8 cellular contexts compared by ENCODE assay signal in the genomic region with DNA sequence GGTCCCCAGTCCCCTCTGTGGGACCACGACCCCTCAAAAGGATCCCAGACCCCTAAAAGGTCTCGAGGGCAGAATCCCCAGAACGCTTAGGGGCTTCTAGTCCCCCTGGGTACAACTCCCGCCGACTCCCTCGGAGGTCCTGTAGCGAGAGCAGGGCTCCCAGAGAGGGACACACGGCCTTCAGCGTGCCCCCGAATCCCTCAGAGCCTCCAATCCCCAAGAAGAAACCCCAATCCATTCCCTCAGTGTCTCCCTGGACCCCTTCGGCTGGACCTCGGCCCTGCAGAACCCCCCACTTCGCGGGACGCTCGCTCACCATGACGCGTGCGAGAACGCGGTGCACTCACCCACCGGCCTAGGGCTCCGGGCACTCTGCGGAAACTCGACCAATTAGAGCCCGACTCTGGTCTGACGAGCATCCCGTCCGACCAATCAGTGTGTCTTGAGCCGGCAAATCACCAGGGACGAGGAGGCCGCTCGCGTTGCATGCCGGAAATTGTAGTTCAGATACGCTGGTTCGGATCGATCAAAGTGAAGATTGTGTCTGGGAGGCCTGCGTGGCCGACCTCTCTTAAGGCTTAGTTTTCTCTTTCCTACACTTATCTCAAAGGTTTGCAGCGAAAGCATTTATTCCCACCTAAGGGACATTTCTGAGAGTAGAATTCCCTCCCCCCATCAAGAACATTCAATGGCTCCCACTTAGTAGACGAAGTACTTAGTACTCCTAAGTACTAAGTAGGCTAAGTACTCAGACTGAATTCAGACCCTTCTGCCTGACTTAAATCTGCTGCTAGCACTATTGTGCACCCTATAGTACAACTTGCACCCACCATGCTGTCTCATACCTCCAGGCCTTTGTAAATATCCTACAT. TPM values are rescaled to one million over a fixed set of nuclear protein-coding genes. Genes with fewer than 3 reads are reported as not detected.
DNase-seq lines count a peak whose midpoint lies in the region; ATAC-seq and TF ChIP-seq lines count a peak whose summit lies in the region.

A gene (minus strand): TSS at position 369 of the 872 bp plus-strand sequence. CDS start 50 bp downstream, at position 319.

- H3K27ac Mint-ChIP-seq in T-cell (peak within 1 kb of the TSS; percentile 90 to 97), type B pancreatic cell (peak within 1 kb of the TSS; percentile 96)

- POLR2A ChIA-PET in T-cell (lab: Charles Lee): no interaction called here

- TF ChIP-seq POLR2A in heart left ventricle (IDR thresholded peaks at IDR 0.05): peak; percentile 26 to 79

- H3K9ac ChIP-seq in adipocyte (ENCODE audit: low read length): peak within 1 kb of the TSS; percentile 92

- CTCF ChIA-PET in T-cell (lab: Charles Lee): no interaction called here

- no peak for TF ChIP-seq CTCF in GM13976 (IDR thresholded peaks at IDR 0.05; ENCODE audit: borderline replicate concordance, control extremely low read depth, extremely low read depth, insufficient read depth, missing control alignments)
- no peak for TF ChIP-seq CTCF in heart left ventricle (IDR thresholded peaks at IDR 0.05)
- TF ChIP-seq CTCF in type B pancreatic cell (conservative IDR thresholded peaks at IDR 0.05): no peak

- H3K36me3 ChIP-seq in adipocyte (ENCODE audit: control insufficient read depth, insufficient read depth, low read length, severe bottlenecking): no peaks in the 10 kb centered on the region
- H3K36me3 ChIP-seq in heart left ventricle: no peaks in the 10 kb centered on the region

- H3K4me3 Mint-ChIP-seq in T-cell (peak within 1 kb of the TSS; percentile 88 to 98 (median 90)), type B pancreatic cell (peak within 1 kb of the TSS; percentile 100)

- in situ Hi-C loops in GM13976 (cut with MboI; ENCODE audit: low sequenced_read_pairs, unreplicated experiment): no loop called here

- H3K4me1 Mint-ChIP-seq in T-cell: peaks cover 32 to 38% (median 36%) of the 10 kb centered on the region in 3 donors
- H3K4me1 Mint-ChIP-seq in type B pancreatic cell (ENCODE audit: unreplicated experiment): peaks cover 16% of the 10 kb centered on the region

- H3K27ac ChIP-seq in heart left ventricle: peak within 1 kb of the TSS in 11 of 12 donors; percentile 52 to 90 (median 74)

- H3K36me3 Mint-ChIP-seq in T-cell (no peaks in the 10 kb centered on the region), type B pancreatic cell (no peaks in the 10 kb centered on the region)

- DNase-seq in GM13976 (ENCODE audit: low spot score) (peak; percentile 99), NCI-H146 (lab: John Stamatoyannopoulos, UW) (peak; percentile 99), T-cell (peak; percentile 90 to 99 (median 95)), adipocyte (ENCODE audit: low read depth) (peak; percentile 99), heart left ventricle (peak; percentile 97 to 99 (median 99)), pons (ENCODE audit: low spot score) (peak; percentile 96), type B pancreatic cell (ENCODE audit: extremely low spot score, unreplicated experiment) (peak; percentile 97)

- H3K4me3 ChIP-seq in adipocyte (ENCODE audit: low read length) (peak within 1 kb of the TSS; percentile 87), heart left ventricle (peak within 1 kb of the TSS; percentile 40 to 90 (median 73))

- ATAC-seq in HG02852 (IDR thresholded peaks at IDR 0.05; ENCODE audit: unreplicated experiment) (peak; percentile 97), T-cell (replicated peaks in 1 of 4) (peak; percentile 100), heart left ventricle (peak; percentile 97 to 99 (median 98))

- 2 to 7% (median 3%) methylated on average over 14 to 42 of the region's 42 CpGs for WGBS in heart left ventricle, 4 donors

- H3K9me3 ChIP-seq in adipocyte (ENCODE audit: control insufficient read depth, low read length) (no peaks in the 10 kb centered on the region), heart left ventricle (no peaks in the 10 kb centered on the region)

- H3K27me3 Mint-ChIP-seq in T-cell (peaks cover 0 to 2% of the 10 kb centered on the region in 2 donors), type B pancreatic cell (peaks cover 11% of the 10 kb centered on the region)

- H3K4me1 ChIP-seq in adipocyte (ENCODE audit: control insufficient read depth, insufficient read depth, low read length) (peaks cover 6% of the 10 kb centered on the region), heart left ventricle (peaks cover 0 to 21% (median 10%) of the 10 kb centered on the region in 12 donors)

- H3K9me3 Mint-ChIP-seq in T-cell (no peaks in the 10 kb centered on the region), type B pancreatic cell (no peaks in the 10 kb centered on the region)

- intact Hi-C loops in heart left ventricle (cut with DNase I): loop anchor here in 7 of 10 donors (2.0 to 5.0 kb wide), 5 partner anchors 76 to 86 kb away; a partner anchor contains a TSS

- no peaks in the 10 kb centered on the region for H3K27me3 ChIP-seq in adipocyte (replicated peaks; ENCODE audit: control insufficient read depth, insufficient read depth, low read length)
- no peaks in the 10 kb centered on the region for H3K27me3 ChIP-seq in heart left ventricle

RNA-seq across cellular contexts. Expression of the gene that starts here (rescaled TPM):
- total RNA-seq in T-cell (10 to 100 TPM; 14.3 to 36.7 (median 34.4) TPM), heart left ventricle (10 to 100 TPM; 12.3 to 29.7 (median 20.8) TPM), type B pancreatic cell (ENCODE audit: low replicate concordance) (29.1 and 45.2 TPM in 2 replicates)
- polyA plus RNA-seq in heart left ventricle: 10 to 100 TPM; 22.1 to 26.1 TPM

Comparison
In these comparisons a context has a peak if more than half of its experiments do, and no peak if none do; other contexts are left out.
1. Peak in every context shown above with its lines: DNase-seq, ATAC-seq, H3K4me3 ChIP-seq and H3K27ac ChIP-seq.